8 cellular contexts compared by ENCODE assay signal in the genomic region with DNA sequence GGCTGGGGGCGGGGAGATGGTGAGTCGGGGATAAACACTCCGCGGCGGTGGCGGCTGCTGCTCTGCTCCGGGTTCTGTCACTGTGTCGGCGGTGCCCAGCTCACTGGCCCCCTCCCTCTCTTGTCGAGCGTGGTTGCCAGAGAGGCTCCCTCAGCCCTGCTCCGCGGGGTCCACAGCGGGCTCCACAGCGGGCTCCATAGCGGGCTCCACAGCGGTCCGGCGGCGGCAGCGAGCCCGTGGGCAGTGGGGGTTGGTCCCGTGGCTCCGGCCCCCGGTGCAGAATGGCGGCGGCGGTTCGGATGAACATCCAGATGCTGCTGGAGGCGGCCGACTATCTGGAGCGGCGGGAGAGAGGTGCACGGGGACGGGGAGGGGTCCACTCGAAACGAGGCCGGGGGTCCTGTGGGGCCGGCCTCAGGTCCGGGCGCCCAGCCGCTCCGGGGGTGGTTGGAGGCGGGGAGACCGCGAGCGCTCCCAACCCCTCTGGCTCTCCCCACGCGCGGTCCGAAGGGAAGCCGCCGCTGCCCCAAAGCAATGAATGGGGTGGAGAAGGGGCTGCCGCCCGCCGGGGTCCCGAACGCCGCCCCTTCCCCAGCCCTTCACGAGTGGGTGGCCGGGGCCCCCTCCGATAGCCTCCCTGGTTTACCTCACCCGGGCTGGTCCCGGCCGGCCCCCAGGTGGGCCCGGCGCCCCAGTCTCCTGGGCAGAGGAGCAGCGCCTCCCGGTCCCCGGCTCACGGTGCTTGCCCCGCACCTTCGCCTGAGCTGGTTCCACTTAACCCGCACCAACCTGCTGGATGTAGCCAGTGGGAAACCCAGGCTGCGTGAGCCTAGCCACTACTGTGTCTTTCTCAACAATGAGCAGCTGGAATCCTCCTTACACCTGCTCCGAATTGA. TPM values are rescaled to one million over a fixed set of nuclear protein-coding genes. Genes with fewer than 3 reads are reported as not detected.
A peak's percentile ranks its signal among the peaks of the same experiment; 100 is the strongest.
DNase-seq lines count a peak whose midpoint lies in the region; ATAC-seq and TF ChIP-seq lines count a peak whose summit lies in the region.

A gene with protein sequence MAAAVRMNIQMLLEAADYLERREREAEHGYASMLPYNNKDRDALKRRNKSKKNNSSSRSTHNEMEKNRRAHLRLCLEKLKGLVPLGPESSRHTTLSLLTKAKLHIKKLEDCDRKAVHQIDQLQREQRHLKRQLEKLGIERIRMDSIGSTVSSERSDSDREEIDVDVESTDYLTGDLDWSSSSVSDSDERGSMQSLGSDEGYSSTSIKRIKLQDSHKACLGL (plus strand): TSS at position 60 of the 896 bp plus-strand sequence. CDS start 222 bp downstream, at position 282.

- H3K4me1 Mint-ChIP-seq in activated T-cell treated with anti-CD3 and anti-CD28 coated beads, Interleukin-2, amount 50 U/mL, for 72 hours (ENCODE audit: low read depth), result peaks cover 34% of the 10 kb centered on the region
- H3K4me1 Mint-ChIP-seq in osteocyte (ENCODE audit: unreplicated experiment), result peaks cover 20% of the 10 kb centered on the region

- DNase-seq in DMS53 (lab: John Stamatoyannopoulos, UW), result peak; percentile 62
- DNase-seq in DMS53 treated with DMSO at 0.1 percent for 48 hours (lab: John Stamatoyannopoulos, UW; ENCODE audit: unreplicated experiment), result no peak
- DNase-seq in activated T-cell treated with anti-CD3 and anti-CD28 coated beads, Interleukin-2, amount 50 U/mL, for 72 hours, result peak; percentile 31
- peak; percentile 32 for DNase-seq in germinal center (ENCODE audit: low spot score)
- no peak for DNase-seq in osteocyte (ENCODE audit: extremely low spot score, unreplicated experiment)
- DNase-seq in NCI-H774 (lab: John Stamatoyannopoulos, UW), result no peak
- no peak for DNase-seq in epidermal melanocyte (ENCODE audit: insufficient read length, low spot score)

- ATAC-seq in HG03135 (IDR thresholded peaks at IDR 0.05; ENCODE audit: unreplicated experiment), result peak; percentile 4
- ATAC-seq in activated T-cell treated with anti-CD3 and anti-CD28 coated beads, Interleukin-2, amount 50 U/mL, for 72 hours (replicated peaks in 1 of 2), result peak in 1 of 2 donors; percentile 1

- no peaks in the 10 kb centered on the region for H3K27me3 Mint-ChIP-seq in activated T-cell treated with anti-CD3 and anti-CD28 coated beads, Interleukin-2, amount 50 U/mL, for 72 hours (ENCODE audit: low read depth)
- H3K27me3 Mint-ChIP-seq in osteocyte (ENCODE audit: unreplicated experiment), result no peaks in the 10 kb centered on the region

- no peaks in the 10 kb centered on the region for H3K9me3 Mint-ChIP-seq in activated T-cell treated with anti-CD3 and anti-CD28 coated beads, Interleukin-2, amount 50 U/mL, for 72 hours
- H3K9me3 Mint-ChIP-seq in osteocyte (ENCODE audit: unreplicated experiment), result no peaks in the 10 kb centered on the region

- H3K36me3 Mint-ChIP-seq in activated T-cell treated with anti-CD3 and anti-CD28 coated beads, Interleukin-2, amount 50 U/mL, for 72 hours (ENCODE audit: insufficient read depth in 2 of 2), result peaks cover 9 to 13% of the 10 kb centered on the region in 2 donors
- H3K36me3 Mint-ChIP-seq in osteocyte (ENCODE audit: unreplicated experiment), result no peaks in the 10 kb centered on the region

- H3K4me3 Mint-ChIP-seq in activated T-cell treated with anti-CD3 and anti-CD28 coated beads, Interleukin-2, amount 50 U/mL, for 72 hours, result peak within 1 kb of the TSS; percentile 84 to 90
- H3K4me3 Mint-ChIP-seq in osteocyte (ENCODE audit: unreplicated experiment), result peak within 1 kb of the TSS; percentile 82

- no peak for TF ChIP-seq CTCF in osteocyte (IDR thresholded peaks at IDR 0.05)

- H3K27ac Mint-ChIP-seq in activated T-cell treated with anti-CD3 and anti-CD28 coated beads, Interleukin-2, amount 50 U/mL, for 72 hours, result peak within 1 kb of the TSS; percentile 82
- H3K27ac Mint-ChIP-seq in osteocyte (ENCODE audit: unreplicated experiment), result peak within 1 kb of the TSS; percentile 92

RNA-seq across cellular contexts. Expression of the gene that starts here (rescaled TPM):
- 10 to 100 TPM; 14.3 to 40.0 TPM for total RNA-seq in activated T-cell treated with anti-CD3 and anti-CD28 coated beads, Interleukin-2, amount 50 U/mL, for 72 hours
- 7.9 and 8.2 TPM in 2 replicates for total RNA-seq in osteocyte

Comparison
In these comparisons a context has a peak if more than half of its experiments do, and no peak if none do; other contexts are left out.
1. DNase-seq: peak in DMS53 (single experiment), activated T-cell treated with anti-CD3 and anti-CD28 coated beads, Interleukin-2, amount 50 U/mL, for 72 hours (2 of 2) and germinal center (single experiment); none in DMS53 treated with DMSO at 0.1 percent for 48 hours (single experiment), osteocyte (single experiment), NCI-H774 (single experiment) and epidermal melanocyte (single experiment).